Comparison of ENCODE assay signal across 23 cellular contexts in the genomic region with DNA sequence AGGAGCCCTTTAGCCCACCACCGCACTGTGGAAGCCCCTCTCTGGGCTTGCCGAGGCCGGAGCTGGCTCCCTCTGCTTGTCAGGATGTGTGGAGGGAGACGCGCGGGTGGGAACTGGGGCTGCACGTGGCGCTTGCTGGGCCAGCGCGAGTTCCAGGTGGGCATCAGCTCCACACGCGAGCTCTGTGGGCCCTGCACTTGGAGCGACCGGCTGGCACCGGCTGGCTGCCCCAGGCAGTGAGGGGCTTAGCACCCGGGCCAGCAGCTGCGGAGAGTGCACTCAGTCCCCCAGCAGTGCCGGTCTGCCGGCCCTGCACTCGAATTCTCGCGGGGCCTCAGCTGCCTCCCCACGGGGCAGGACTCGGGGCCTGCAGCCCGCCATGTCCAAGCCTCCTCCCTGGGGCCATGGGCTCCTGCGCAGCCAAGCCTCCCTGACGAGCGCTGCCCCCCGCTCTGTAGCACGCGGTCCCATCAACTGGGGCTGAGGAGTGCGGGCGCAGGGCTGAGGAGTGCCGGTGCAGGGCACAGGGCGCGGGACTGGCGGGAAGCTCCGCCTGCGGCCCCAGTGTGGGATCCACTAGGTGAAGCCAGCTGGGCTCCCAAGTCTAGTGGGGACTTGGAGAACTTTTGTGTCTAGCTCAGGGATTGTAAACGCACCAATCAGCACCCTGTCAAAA.
"Had no signal": no experiment of that assay in that cellular context is flagged by ENCODE, and none has a peak within 500 bp of the region (broad histone marks: within the 10 kb centered on the region; RNA-seq: fewer than 3 reads in every experiment).

No MANE protein-coding gene starts in this region.

- H3K4me3 Mint-ChIP-seq: effector memory CD8-positive, alpha-beta T cell; naive thymus-derived CD4-positive, alpha-beta T cell; nephron; neural progenitor cell; stimulated activated memory B cell treated with anti-CD40 and anti-IgM and Interleukin-4, amounts not matched to agents 10 μg/mL and 1 μg/mL and 100 μg/mL, for 72 hours; type B pancreatic cell had no signal

- DNase-seq: central memory CD4-positive, alpha-beta T cell; colonic mucosa; effector memory CD8-positive, alpha-beta T cell; erythroblast; esophagus squamous epithelium; foreskin melanocyte; hypothalamus; left cardiac atrium; mammary epithelial cell; mesendoderm; midbrain; naive thymus-derived CD4-positive, alpha-beta T cell; nucleus accumbens; stimulated activated CD4-positive, alpha-beta T cell treated with anti-CD3 and anti-CD28 coated beads, Interleukin-4, amount 100 ng/mL, for 4 hours; stomach; thyroid gland had no signal

- H3K4me3 ChIP-seq: colonic mucosa, esophagus squamous epithelium, left lung, neural progenitor cell, ovary, right lobe of liver, stomach, thyroid gland had no signal

- H3K36me3 ChIP-seq: colonic mucosa, esophagus squamous epithelium, left lung, neural progenitor cell, ovary, right lobe of liver, stomach, thyroid gland had no signal

- H3K9me3 Mint-ChIP-seq: effector memory CD8-positive, alpha-beta T cell; type B pancreatic cell had no signal

- H3K4me1 Mint-ChIP-seq: naive thymus-derived CD4-positive, alpha-beta T cell; nephron; neural progenitor cell; stimulated activated memory B cell treated with anti-CD40 and anti-IgM and Interleukin-4, amounts not matched to agents 10 μg/mL and 1 μg/mL and 100 μg/mL, for 72 hours had no signal

- H3K27ac ChIP-seq: colonic mucosa, esophagus squamous epithelium, left lung, neural progenitor cell, ovary, right lobe of liver, stomach, thyroid gland had no signal

- H3K4me1 ChIP-seq: colonic mucosa, esophagus squamous epithelium, left lung, neural progenitor cell, right lobe of liver, stomach, thyroid gland had no signal

- H3K27ac Mint-ChIP-seq: effector memory CD8-positive, alpha-beta T cell; nephron; neural progenitor cell; stimulated activated memory B cell treated with anti-CD40 and anti-IgM and Interleukin-4, amounts not matched to agents 10 μg/mL and 1 μg/mL and 100 μg/mL, for 72 hours; type B pancreatic cell had no signal

- H3K27me3 Mint-ChIP-seq: stimulated activated memory B cell treated with anti-CD40 and anti-IgM and Interleukin-4, amounts not matched to agents 10 μg/mL and 1 μg/mL and 100 μg/mL, for 72 hours; type B pancreatic cell had no signal

- H3K27me3 ChIP-seq: colonic mucosa, esophagus squamous epithelium, left lung, neural progenitor cell, ovary, right lobe of liver, stomach, thyroid gland had no signal

- ATAC-seq: effector memory CD8-positive, alpha-beta T cell; left cardiac atrium; left lung; naive thymus-derived CD4-positive, alpha-beta T cell; stimulated activated memory B cell treated with anti-CD40 and anti-IgM and Interleukin-4, amounts not matched to agents 10 μg/mL and 1 μg/mL and 100 μg/mL, for 72 hours had no signal

- H3K9me3 ChIP-seq: colonic mucosa, ovary, right lobe of liver, thyroid gland had no signal
